ENCODE assay signal across 1 cellular context in the genomic region with DNA sequence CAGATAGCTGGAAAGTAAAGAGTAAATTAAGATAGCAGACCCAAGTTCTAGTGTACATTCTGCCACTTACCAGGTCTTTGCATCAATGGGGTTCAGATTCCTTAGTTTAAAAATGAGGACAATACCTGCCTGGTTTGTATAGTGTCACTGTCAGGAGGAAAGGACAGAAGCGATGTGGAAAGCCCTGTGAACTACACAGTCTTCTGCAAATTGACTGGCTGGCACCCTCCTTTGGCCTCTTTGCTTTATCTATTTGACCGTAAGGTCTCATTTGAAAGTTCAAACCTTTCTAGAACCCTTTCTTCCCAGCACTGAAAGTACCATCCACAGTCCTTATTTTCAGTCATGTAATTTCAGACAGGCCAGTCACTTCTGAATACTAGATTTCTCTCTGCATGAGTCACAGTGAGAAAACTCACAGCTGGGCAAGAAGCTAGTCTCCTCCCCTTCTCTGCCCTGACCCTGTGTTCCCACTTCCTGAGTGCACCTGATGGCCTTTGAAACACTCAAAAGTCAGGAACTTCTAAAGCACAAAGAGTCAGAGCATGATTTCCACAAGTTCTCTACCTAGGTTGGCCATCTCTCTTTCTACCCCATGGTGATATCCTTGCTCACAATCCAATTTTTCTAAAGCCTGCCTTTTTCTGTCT.
A peak's percentile ranks its signal among the peaks of the same experiment; 100 is the strongest.
TF ChIP-seq lines count a peak whose summit lies in the region.

No MANE protein-coding gene starts in this region.

TF ChIP-seq in GM12878, 131 proteins besides CTCF, POLR2A, EP300 and RAD21 (continued from another document):
- TF ChIP-seq, protein P1, sequence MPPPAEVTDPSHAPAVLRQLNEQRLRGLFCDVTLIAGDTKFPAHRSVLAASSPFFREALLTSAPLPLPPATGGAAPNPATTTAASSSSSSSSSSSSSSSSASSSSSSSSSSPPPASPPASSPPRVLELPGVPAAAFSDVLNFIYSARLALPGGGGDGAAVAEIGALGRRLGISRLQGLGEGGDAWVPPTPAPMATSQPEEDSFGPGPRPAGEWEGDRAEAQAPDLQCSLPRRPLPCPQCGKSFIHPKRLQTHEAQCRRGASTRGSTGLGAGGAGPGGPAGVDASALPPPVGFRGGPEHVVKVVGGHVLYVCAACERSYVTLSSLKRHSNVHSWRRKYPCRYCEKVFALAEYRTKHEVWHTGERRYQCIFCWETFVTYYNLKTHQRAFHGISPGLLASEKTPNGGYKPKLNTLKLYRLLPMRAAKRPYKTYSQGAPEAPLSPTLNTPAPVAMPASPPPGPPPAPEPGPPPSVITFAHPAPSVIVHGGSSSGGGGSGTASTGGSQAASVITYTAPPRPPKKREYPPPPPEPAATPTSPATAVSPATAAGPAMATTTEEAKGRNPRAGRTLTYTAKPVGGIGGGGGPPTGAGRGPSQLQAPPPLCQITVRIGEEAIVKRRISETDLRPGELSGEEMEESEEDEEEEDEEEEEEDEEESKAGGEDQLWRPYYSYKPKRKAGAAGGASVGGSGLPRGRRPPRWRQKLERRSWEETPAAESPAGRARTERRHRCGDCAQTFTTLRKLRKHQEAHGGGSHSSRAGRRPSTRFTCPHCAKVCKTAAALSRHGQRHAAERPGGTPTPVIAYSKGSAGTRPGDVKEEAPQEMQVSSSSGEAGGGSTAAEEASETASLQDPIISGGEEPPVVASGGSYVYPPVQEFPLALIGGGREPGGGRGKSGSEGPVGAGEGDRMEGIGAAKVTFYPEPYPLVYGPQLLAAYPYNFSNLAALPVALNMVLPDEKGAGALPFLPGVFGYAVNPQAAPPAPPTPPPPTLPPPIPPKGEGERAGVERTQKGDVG (CRISPR knock-in tag; IDR thresholded peaks at IDR 0.05), result no peak
- TF ChIP-seq SMARCA5 (IDR thresholded peaks at IDR 0.05) (no peak), PAX5 (IDR thresholded peaks at IDR 0.05; ENCODE audit: borderline replicate concordance, low read depth, low read length) (peak; percentile 18; the same call in 1 of the 2 replicates), SIX5 (IDR thresholded peaks at IDR 0.05; ENCODE audit: low read depth, low read length, severe bottlenecking) (no peak), TCF3 (IDR thresholded peaks at IDR 0.05; ENCODE audit: borderline replicate concordance, insufficient read depth, low read depth, low read length) (0 out of 2 replicates have a peak, but pooled peaks have one; percentile 67), STAT1 (conservative IDR thresholded peaks at IDR 0.05) (no peak), ZNF384 (IDR thresholded peaks at IDR 0.05; ENCODE audit: borderline replicate concordance, low read depth, low read length) (no peak), EED (IDR thresholded peaks at IDR 0.05; ENCODE audit: low read depth) (peak; percentile 40; the same call in 1 of the 2 replicates), RBBP5 (conservative IDR thresholded peaks at IDR 0.05) (no peak), FOS (IDR thresholded peaks at IDR 0.05; ENCODE audit: borderline replicate concordance, extremely low read depth, insufficient read length) (no peak), SPI1 (IDR thresholded peaks at IDR 0.05; ENCODE audit: borderline replicate concordance, insufficient read depth, low read depth, low read length) (no peak), SREBF1 (IDR thresholded peaks at IDR 0.05; ENCODE audit: low read length) (no peak), BCL11A (IDR thresholded peaks at IDR 0.05; ENCODE audit: low read depth, low read length) (no peak)
- TF ChIP-seq, protein P2, sequence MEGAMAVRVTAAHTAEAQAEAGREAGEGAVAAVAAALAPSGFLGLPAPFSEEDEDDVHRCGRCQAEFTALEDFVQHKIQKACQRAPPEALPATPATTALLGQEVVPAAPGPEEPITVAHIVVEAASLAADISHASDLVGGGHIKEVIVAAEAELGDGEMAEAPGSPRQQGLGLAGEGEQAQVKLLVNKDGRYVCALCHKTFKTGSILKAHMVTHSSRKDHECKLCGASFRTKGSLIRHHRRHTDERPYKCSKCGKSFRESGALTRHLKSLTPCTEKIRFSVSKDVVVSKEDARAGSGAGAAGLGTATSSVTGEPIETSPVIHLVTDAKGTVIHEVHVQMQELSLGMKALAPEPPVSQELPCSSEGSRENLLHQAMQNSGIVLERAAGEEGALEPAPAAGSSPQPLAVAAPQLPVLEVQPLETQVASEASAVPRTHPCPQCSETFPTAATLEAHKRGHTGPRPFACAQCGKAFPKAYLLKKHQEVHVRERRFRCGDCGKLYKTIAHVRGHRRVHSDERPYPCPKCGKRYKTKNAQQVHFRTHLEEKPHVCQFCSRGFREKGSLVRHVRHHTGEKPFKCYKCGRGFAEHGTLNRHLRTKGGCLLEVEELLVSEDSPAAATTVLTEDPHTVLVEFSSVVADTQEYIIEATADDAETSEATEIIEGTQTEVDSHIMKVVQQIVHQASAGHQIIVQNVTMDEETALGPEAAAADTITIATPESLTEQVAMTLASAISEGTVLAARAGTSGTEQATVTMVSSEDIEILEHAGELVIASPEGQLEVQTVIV (IDR thresholded peaks at IDR 0.05; ENCODE audit: borderline replicate concordance, partially characterized antibody), result no peak
- TF ChIP-seq, protein P3, sequence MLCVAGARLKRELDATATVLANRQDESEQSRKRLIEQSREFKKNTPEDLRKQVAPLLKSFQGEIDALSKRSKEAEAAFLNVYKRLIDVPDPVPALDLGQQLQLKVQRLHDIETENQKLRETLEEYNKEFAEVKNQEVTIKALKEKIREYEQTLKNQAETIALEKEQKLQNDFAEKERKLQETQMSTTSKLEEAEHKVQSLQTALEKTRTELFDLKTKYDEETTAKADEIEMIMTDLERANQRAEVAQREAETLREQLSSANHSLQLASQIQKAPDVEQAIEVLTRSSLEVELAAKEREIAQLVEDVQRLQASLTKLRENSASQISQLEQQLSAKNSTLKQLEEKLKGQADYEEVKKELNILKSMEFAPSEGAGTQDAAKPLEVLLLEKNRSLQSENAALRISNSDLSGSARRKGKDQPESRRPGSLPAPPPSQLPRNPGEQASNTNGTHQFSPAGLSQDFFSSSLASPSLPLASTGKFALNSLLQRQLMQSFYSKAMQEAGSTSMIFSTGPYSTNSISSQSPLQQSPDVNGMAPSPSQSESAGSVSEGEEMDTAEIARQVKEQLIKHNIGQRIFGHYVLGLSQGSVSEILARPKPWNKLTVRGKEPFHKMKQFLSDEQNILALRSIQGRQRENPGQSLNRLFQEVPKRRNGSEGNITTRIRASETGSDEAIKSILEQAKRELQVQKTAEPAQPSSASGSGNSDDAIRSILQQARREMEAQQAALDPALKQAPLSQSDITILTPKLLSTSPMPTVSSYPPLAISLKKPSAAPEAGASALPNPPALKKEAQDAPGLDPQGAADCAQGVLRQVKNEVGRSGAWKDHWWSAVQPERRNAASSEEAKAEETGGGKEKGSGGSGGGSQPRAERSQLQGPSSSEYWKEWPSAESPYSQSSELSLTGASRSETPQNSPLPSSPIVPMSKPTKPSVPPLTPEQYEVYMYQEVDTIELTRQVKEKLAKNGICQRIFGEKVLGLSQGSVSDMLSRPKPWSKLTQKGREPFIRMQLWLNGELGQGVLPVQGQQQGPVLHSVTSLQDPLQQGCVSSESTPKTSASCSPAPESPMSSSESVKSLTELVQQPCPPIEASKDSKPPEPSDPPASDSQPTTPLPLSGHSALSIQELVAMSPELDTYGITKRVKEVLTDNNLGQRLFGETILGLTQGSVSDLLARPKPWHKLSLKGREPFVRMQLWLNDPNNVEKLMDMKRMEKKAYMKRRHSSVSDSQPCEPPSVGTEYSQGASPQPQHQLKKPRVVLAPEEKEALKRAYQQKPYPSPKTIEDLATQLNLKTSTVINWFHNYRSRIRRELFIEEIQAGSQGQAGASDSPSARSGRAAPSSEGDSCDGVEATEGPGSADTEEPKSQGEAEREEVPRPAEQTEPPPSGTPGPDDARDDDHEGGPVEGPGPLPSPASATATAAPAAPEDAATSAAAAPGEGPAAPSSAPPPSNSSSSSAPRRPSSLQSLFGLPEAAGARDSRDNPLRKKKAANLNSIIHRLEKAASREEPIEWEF (IDR thresholded peaks at IDR 0.05; ENCODE audit: insufficient replicate concordance, low read depth, low read length), result no peak
- TF ChIP-seq, protein P4, sequence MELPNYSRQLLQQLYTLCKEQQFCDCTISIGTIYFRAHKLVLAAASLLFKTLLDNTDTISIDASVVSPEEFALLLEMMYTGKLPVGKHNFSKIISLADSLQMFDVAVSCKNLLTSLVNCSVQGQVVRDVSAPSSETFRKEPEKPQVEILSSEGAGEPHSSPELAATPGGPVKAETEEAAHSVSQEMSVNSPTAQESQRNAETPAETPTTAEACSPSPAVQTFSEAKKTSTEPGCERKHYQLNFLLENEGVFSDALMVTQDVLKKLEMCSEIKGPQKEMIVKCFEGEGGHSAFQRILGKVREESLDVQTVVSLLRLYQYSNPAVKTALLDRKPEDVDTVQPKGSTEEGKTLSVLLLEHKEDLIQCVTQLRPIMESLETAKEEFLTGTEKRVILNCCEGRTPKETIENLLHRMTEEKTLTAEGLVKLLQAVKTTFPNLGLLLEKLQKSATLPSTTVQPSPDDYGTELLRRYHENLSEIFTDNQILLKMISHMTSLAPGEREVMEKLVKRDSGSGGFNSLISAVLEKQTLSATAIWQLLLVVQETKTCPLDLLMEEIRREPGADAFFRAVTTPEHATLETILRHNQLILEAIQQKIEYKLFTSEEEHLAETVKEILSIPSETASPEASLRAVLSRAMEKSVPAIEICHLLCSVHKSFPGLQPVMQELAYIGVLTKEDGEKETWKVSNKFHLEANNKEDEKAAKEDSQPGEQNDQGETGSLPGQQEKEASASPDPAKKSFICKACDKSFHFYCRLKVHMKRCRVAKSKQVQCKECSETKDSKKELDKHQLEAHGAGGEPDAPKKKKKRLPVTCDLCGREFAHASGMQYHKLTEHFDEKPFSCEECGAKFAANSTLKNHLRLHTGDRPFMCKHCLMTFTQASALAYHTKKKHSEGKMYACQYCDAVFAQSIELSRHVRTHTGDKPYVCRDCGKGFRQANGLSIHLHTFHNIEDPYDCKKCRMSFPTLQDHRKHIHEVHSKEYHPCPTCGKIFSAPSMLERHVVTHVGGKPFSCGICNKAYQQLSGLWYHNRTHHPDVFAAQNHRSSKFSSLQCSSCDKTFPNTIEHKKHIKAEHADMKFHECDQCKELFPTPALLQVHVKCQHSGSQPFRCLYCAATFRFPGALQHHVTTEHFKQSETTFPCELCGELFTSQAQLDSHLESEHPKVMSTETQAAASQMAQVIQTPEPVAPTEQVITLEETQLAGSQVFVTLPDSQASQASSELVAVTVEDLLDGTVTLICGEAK (IDR thresholded peaks at IDR 0.05; ENCODE audit: borderline replicate concordance), result no peak
- TF ChIP-seq, protein P5, sequence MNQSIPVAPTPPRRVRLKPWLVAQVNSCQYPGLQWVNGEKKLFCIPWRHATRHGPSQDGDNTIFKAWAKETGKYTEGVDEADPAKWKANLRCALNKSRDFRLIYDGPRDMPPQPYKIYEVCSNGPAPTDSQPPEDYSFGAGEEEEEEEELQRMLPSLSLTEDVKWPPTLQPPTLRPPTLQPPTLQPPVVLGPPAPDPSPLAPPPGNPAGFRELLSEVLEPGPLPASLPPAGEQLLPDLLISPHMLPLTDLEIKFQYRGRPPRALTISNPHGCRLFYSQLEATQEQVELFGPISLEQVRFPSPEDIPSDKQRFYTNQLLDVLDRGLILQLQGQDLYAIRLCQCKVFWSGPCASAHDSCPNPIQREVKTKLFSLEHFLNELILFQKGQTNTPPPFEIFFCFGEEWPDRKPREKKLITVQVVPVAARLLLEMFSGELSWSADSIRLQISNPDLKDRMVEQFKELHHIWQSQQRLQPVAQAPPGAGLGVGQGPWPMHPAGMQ (IDR thresholded peaks at IDR 0.05; ENCODE audit: borderline replicate concordance), result no peak
